ENCODE assay signal across 1 cellular context in the genomic region with DNA sequence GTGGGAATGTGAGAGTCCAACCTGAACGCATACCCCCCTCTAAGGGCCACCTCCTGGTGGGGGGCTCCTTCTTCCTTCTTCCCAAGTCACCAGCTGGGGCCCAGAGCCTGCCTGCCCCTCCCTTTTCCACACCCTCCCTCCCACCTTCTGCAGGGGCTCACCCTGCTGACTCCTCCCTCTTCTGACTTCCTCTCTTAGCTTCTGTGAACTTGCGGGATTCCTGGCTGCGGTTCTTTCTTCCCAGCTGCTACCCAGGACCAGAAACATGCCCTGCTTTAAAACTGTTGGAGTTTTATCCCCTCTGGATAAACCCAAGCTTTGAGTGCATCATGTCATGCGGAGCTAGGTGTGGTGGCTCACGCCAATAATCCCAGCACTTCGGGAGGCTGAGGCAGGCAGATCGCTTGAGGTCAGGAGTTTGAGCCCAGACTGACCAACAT.
TF ChIP-seq lines count a peak whose summit lies in the region.

No MANE protein-coding gene starts in this region.

TF ChIP-seq in K562, 482 proteins besides CTCF, POLR2A, EP300 and RAD21 (continued from another document):
- TF ChIP-seq, protein P1, sequence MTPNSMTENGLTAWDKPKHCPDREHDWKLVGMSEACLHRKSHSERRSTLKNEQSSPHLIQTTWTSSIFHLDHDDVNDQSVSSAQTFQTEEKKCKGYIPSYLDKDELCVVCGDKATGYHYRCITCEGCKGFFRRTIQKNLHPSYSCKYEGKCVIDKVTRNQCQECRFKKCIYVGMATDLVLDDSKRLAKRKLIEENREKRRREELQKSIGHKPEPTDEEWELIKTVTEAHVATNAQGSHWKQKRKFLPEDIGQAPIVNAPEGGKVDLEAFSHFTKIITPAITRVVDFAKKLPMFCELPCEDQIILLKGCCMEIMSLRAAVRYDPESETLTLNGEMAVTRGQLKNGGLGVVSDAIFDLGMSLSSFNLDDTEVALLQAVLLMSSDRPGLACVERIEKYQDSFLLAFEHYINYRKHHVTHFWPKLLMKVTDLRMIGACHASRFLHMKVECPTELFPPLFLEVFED (CRISPR knock-in tag; conservative IDR thresholded peaks at IDR 0.05): 0 out of 2 replicates have a peak, but pooled peaks have one; percentile 3
- TF ChIP-seq ZNF561 (CRISPR knock-in tag; conservative IDR thresholded peaks at IDR 0.05) (0 out of 2 replicates have a peak, but pooled peaks have one; percentile 54), MCM2 (IDR thresholded peaks at IDR 0.05; ENCODE audit: low read depth) (no peak), ZNF778 (CRISPR knock-in tag; IDR thresholded peaks at IDR 0.05) (no peak), NUFIP1 (IDR thresholded peaks at IDR 0.05; ENCODE audit: partially characterized antibody) (no peak), TEAD4 (IDR thresholded peaks at IDR 0.05; ENCODE audit: low read length) (no peak), TEAD4 (CRISPR knock-in tag; IDR thresholded peaks at IDR 0.05; ENCODE audit: borderline replicate concordance) (no peak), SMARCA4 (IDR thresholded peaks at IDR 0.05) (peak; percentile 47), HNRNPLL (IDR thresholded peaks at IDR 0.05; ENCODE audit: low read depth, low read length, poor library complexity, severe bottlenecking) (peak; percentile 7), ZNF133 (CRISPR knock-in tag; IDR thresholded peaks at IDR 0.05) (0 out of 2 replicates have a peak, but pooled peaks have one; percentile 39), ZNF274 (IDR thresholded peaks at IDR 0.05; ENCODE audit: borderline replicate concordance, low read depth, low read length) (no peak), TARDBP (IDR thresholded peaks at IDR 0.05) (no peak; the same call in 1 of the 2 replicates), PHF20 (IDR thresholded peaks at IDR 0.05; ENCODE audit: partially characterized antibody) (no peak), NRF1 (conservative IDR thresholded peaks at IDR 0.05 in 1 of 2, IDR thresholded peaks at IDR 0.05 in 1 of 2) (0 out of 4 replicates have a peak, but pooled peaks of 1 of the 2 experiments have one; percentile 14), SLC30A9 (CRISPR knock-in tag; IDR thresholded peaks at IDR 0.05) (no peak), ZNF707 (CRISPR knock-in tag; conservative IDR thresholded peaks at IDR 0.05) (0 out of 2 replicates have a peak, but pooled peaks have one; percentile 12), CBX8 (IDR thresholded peaks at IDR 0.05; ENCODE audit: borderline replicate concordance, extremely low read depth, low read depth, low read length, poor library complexity, severe bottlenecking) (no peak), CHD1 (IDR thresholded peaks at IDR 0.05; ENCODE audit: low read length) (peak; percentile 7), ETV5 (CRISPR knock-in tag; IDR thresholded peaks at IDR 0.05; ENCODE audit: low read depth) (peak; percentile 47; the same call in 1 of the 2 replicates), BCL6 (CRISPR knock-in tag; IDR thresholded peaks at IDR 0.05) (no peak), NCOR1 (IDR thresholded peaks at IDR 0.05) (no peak), MECOM (CRISPR knock-in tag; IDR thresholded peaks at IDR 0.05) (no peak), ZNF212 (CRISPR knock-in tag; IDR thresholded peaks at IDR 0.05) (0 out of 2 replicates have a peak, but pooled peaks have one; percentile 10), ELF4 (CRISPR knock-in tag; IDR thresholded peaks at IDR 0.05) (peak; percentile 84; the same call in 1 of the 2 replicates)
- TF ChIP-seq, protein P2, sequence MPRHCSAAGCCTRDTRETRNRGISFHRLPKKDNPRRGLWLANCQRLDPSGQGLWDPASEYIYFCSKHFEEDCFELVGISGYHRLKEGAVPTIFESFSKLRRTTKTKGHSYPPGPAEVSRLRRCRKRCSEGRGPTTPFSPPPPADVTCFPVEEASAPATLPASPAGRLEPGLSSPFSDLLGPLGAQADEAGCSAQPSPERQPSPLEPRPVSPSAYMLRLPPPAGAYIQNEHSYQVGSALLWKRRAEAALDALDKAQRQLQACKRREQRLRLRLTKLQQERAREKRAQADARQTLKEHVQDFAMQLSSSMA (CRISPR knock-in tag; IDR thresholded peaks at IDR 0.05): no peak
- TF ChIP-seq, protein P3, sequence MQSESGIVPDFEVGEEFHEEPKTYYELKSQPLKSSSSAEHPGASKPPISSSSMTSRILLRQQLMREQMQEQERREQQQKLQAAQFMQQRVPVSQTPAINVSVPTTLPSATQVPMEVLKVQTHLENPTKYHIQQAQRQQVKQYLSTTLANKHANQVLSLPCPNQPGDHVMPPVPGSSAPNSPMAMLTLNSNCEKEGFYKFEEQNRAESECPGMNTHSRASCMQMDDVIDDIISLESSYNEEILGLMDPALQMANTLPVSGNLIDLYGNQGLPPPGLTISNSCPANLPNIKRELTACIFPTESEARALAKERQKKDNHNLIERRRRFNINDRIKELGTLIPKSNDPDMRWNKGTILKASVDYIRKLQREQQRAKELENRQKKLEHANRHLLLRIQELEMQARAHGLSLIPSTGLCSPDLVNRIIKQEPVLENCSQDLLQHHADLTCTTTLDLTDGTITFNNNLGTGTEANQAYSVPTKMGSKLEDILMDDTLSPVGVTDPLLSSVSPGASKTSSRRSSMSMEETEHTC (IDR thresholded peaks at IDR 0.05): 0 out of 2 replicates have a peak, but pooled peaks have one; percentile 0
- TF ChIP-seq, protein P4, sequence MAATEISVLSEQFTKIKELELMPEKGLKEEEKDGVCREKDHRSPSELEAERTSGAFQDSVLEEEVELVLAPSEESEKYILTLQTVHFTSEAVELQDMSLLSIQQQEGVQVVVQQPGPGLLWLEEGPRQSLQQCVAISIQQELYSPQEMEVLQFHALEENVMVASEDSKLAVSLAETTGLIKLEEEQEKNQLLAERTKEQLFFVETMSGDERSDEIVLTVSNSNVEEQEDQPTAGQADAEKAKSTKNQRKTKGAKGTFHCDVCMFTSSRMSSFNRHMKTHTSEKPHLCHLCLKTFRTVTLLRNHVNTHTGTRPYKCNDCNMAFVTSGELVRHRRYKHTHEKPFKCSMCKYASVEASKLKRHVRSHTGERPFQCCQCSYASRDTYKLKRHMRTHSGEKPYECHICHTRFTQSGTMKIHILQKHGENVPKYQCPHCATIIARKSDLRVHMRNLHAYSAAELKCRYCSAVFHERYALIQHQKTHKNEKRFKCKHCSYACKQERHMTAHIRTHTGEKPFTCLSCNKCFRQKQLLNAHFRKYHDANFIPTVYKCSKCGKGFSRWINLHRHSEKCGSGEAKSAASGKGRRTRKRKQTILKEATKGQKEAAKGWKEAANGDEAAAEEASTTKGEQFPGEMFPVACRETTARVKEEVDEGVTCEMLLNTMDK (IDR thresholded peaks at IDR 0.05; ENCODE audit: borderline replicate concordance, insufficient read depth, low read depth, low read length, poor library complexity, severe bottlenecking): no peak
- TF ChIP-seq, protein P5, sequence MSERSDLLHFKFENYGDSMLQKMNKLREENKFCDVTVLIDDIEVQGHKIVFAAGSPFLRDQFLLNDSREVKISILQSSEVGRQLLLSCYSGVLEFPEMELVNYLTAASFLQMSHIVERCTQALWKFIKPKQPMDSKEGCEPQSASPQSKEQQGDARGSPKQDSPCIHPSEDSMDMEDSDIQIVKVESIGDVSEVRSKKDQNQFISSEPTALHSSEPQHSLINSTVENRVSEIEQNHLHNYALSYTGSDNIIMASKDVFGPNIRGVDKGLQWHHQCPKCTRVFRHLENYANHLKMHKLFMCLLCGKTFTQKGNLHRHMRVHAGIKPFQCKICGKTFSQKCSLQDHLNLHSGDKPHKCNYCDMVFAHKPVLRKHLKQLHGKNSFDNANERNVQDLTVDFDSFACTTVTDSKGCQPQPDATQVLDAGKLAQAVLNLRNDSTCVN (CRISPR knock-in tag; IDR thresholded peaks at IDR 0.05): peak; percentile 73; the same call in 1 of the 2 replicates
- TF ChIP-seq, protein P6, sequence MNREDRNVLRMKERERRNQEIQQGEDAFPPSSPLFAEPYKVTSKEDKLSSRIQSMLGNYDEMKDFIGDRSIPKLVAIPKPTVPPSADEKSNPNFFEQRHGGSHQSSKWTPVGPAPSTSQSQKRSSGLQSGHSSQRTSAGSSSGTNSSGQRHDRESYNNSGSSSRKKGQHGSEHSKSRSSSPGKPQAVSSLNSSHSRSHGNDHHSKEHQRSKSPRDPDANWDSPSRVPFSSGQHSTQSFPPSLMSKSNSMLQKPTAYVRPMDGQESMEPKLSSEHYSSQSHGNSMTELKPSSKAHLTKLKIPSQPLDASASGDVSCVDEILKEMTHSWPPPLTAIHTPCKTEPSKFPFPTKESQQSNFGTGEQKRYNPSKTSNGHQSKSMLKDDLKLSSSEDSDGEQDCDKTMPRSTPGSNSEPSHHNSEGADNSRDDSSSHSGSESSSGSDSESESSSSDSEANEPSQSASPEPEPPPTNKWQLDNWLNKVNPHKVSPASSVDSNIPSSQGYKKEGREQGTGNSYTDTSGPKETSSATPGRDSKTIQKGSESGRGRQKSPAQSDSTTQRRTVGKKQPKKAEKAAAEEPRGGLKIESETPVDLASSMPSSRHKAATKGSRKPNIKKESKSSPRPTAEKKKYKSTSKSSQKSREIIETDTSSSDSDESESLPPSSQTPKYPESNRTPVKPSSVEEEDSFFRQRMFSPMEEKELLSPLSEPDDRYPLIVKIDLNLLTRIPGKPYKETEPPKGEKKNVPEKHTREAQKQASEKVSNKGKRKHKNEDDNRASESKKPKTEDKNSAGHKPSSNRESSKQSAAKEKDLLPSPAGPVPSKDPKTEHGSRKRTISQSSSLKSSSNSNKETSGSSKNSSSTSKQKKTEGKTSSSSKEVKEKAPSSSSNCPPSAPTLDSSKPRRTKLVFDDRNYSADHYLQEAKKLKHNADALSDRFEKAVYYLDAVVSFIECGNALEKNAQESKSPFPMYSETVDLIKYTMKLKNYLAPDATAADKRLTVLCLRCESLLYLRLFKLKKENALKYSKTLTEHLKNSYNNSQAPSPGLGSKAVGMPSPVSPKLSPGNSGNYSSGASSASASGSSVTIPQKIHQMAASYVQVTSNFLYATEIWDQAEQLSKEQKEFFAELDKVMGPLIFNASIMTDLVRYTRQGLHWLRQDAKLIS (CRISPR knock-in tag; IDR thresholded peaks at IDR 0.05): no peak
- TF ChIP-seq, protein P7, sequence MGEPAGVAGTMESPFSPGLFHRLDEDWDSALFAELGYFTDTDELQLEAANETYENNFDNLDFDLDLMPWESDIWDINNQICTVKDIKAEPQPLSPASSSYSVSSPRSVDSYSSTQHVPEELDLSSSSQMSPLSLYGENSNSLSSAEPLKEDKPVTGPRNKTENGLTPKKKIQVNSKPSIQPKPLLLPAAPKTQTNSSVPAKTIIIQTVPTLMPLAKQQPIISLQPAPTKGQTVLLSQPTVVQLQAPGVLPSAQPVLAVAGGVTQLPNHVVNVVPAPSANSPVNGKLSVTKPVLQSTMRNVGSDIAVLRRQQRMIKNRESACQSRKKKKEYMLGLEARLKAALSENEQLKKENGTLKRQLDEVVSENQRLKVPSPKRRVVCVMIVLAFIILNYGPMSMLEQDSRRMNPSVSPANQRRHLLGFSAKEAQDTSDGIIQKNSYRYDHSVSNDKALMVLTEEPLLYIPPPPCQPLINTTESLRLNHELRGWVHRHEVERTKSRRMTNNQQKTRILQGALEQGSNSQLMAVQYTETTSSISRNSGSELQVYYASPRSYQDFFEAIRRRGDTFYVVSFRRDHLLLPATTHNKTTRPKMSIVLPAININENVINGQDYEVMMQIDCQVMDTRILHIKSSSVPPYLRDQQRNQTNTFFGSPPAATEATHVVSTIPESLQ (CRISPR knock-in tag; IDR thresholded peaks at IDR 0.05): peak; percentile 52; the same call in 1 of the 2 replicates
- TF ChIP-seq, protein P8, sequence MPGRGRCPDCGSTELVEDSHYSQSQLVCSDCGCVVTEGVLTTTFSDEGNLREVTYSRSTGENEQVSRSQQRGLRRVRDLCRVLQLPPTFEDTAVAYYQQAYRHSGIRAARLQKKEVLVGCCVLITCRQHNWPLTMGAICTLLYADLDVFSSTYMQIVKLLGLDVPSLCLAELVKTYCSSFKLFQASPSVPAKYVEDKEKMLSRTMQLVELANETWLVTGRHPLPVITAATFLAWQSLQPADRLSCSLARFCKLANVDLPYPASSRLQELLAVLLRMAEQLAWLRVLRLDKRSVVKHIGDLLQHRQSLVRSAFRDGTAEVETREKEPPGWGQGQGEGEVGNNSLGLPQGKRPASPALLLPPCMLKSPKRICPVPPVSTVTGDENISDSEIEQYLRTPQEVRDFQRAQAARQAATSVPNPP (IDR thresholded peaks at IDR 0.05; ENCODE audit: borderline replicate concordance, insufficient read depth, insufficient read length): no peak
- TF ChIP-seq, protein P9, sequence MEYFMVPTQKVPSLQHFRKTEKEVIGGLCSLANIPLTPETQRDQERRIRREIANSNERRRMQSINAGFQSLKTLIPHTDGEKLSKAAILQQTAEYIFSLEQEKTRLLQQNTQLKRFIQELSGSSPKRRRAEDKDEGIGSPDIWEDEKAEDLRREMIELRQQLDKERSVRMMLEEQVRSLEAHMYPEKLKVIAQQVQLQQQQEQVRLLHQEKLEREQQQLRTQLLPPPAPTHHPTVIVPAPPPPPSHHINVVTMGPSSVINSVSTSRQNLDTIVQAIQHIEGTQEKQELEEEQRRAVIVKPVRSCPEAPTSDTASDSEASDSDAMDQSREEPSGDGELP (CRISPR knock-in tag; IDR thresholded peaks at IDR 0.05; ENCODE audit: borderline replicate concordance): peak; percentile 85; the same call in 1 of the 2 replicates
- TF ChIP-seq, protein P10, sequence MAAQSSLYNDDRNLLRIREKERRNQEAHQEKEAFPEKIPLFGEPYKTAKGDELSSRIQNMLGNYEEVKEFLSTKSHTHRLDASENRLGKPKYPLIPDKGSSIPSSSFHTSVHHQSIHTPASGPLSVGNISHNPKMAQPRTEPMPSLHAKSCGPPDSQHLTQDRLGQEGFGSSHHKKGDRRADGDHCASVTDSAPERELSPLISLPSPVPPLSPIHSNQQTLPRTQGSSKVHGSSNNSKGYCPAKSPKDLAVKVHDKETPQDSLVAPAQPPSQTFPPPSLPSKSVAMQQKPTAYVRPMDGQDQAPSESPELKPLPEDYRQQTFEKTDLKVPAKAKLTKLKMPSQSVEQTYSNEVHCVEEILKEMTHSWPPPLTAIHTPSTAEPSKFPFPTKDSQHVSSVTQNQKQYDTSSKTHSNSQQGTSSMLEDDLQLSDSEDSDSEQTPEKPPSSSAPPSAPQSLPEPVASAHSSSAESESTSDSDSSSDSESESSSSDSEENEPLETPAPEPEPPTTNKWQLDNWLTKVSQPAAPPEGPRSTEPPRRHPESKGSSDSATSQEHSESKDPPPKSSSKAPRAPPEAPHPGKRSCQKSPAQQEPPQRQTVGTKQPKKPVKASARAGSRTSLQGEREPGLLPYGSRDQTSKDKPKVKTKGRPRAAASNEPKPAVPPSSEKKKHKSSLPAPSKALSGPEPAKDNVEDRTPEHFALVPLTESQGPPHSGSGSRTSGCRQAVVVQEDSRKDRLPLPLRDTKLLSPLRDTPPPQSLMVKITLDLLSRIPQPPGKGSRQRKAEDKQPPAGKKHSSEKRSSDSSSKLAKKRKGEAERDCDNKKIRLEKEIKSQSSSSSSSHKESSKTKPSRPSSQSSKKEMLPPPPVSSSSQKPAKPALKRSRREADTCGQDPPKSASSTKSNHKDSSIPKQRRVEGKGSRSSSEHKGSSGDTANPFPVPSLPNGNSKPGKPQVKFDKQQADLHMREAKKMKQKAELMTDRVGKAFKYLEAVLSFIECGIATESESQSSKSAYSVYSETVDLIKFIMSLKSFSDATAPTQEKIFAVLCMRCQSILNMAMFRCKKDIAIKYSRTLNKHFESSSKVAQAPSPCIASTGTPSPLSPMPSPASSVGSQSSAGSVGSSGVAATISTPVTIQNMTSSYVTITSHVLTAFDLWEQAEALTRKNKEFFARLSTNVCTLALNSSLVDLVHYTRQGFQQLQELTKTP (IDR thresholded peaks at IDR 0.05; ENCODE audit: low read depth in 1 of 2, partially characterized antibody in 2 of 2): peak in 1 of 2 experiments; percentile 24
